In the genomic region with DNA sequence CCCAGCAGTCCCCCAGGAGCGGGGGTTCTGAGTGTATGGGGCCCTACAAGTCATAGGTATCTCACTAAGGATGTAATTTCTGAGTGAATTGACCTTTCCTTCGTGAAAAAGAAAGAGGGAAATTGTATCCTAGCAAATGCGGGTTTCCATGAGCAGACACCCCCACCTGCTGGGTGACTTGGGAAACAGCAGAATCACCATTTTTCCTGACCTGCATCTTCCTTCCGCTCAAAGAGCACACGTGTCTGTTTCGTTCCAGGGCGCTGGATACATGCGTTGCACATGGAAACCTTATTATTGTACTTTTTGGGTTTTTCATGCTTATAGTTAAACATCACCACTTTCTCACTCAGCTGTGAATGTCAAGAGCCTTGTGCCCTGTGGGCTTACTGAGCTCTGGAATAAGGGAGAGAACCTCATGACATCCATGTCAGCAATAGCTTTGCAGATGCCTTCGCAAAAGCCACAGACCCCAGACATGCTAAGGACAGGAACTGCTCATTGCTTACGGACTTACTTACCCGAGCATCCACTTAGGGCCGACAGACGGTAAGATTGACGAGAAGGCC, we compare ENCODE assay signal across 8 cellular contexts.
A peak's percentile ranks its signal among the peaks of the same experiment; 100 is the strongest.
DNase-seq lines count a peak whose midpoint lies in the region; ATAC-seq, FAIRE-seq and TF ChIP-seq lines count a peak whose summit lies in the region.

No MANE protein-coding gene starts in this region.

- TF ChIP-seq POLR2A in transverse colon (IDR thresholded peaks at IDR 0.05), result no peak

- H3K9me3 ChIP-seq in lower lobe of right lung (no peaks in the 10 kb centered on the region), transverse colon (no peaks in the 10 kb centered on the region)

- ATAC-seq in lower lobe of right lung (peak in 1 of 2 donors; percentile 46), HG03175 (IDR thresholded peaks at IDR 0.05; ENCODE audit: unreplicated experiment) (no peak)

- 2 to 36% methylated on average over 8 to 14 of the region's 14 CpGs for WGBS in transverse colon (ENCODE audit: low coverage in 1 of 2), 2 donors

- intact Hi-C loops in lower lobe of right lung (cut with DNase I), result no loop called here
- intact Hi-C loops in transverse colon (cut with DNase I; ENCODE audit: low total_unique reads), result no loop called here

- H3K4me3 ChIP-seq in lower lobe of right lung, result no peak overlapping the region
- no peak overlapping the region for H3K4me3 ChIP-seq in transverse colon

- H3K27ac ChIP-seq in lower lobe of right lung, result no peak overlapping the region
- no peak overlapping the region for H3K27ac ChIP-seq in transverse colon

- TF ChIP-seq CTCF in lower lobe of right lung (IDR thresholded peaks at IDR 0.05), result peak; percentile 82
- peak; percentile 70 to 79 (median 74) for TF ChIP-seq CTCF in transverse colon (IDR thresholded peaks at IDR 0.05)

- in situ Hi-C loops in transverse colon (cut with MboI; ENCODE audit: low pct_ligation_motif_present in 1 of 4, low pct_unique_long_range_greater_than_20kb in 1 of 4, low sequenced_read_pairs in 3 of 4), result loop anchor here in 3 of 4 donors (10.0 to 25.0 kb wide), 3 partner anchors 691 to 834 kb away; no protein-coding TSS in a partner anchor

- H3K27me3 ChIP-seq in lower lobe of right lung (ENCODE audit: low read depth) (peaks cover 12% of the 10 kb centered on the region), transverse colon (no peaks in the 10 kb centered on the region)

- peak; percentile 53 for DNase-seq in DMS153 treated with DMSO at 0.1 percent for 48 hours (lab: John Stamatoyannopoulos, UW; ENCODE audit: unreplicated experiment)
- peak; percentile 65 for DNase-seq in HuH-7 (ENCODE audit: low spot score)
- DNase-seq in RPMI7951 (ENCODE audit: low read depth), result peak; percentile 59
- peak; percentile 20 for DNase-seq in central memory CD4-positive, alpha-beta T cell
- no peak for DNase-seq in lower lobe of right lung
- DNase-seq in transverse colon, result peak; percentile 33
- no peak for DNase-seq in GM19239 (ENCODE audit: insufficient read length, low spot score)

- H3K36me3 ChIP-seq in lower lobe of right lung, result no peaks in the 10 kb centered on the region
- no peaks in the 10 kb centered on the region for H3K36me3 ChIP-seq in transverse colon

- no peak for FAIRE-seq in GM19239 (lab: Jason Lieb, UNC)

- H3K4me1 ChIP-seq in lower lobe of right lung (peaks cover 7% of the 10 kb centered on the region), transverse colon (peaks cover 0 to 5% (median 3%) of the 10 kb centered on the region in 4 donors)

- no peak for TF ChIP-seq EP300 in transverse colon (IDR thresholded peaks at IDR 0.05; ENCODE audit: low read depth)

Comparison
In these comparisons a context has a peak if more than half of its experiments do, and no peak if none do; other contexts are left out.
1. DNase-seq: peak in DMS153 treated with DMSO at 0.1 percent for 48 hours (single experiment), HuH-7 (single experiment), RPMI7951 (single experiment), central memory CD4-positive, alpha-beta T cell (single experiment) and transverse colon (single experiment); none in lower lobe of right lung (single experiment) and GM19239 (single experiment).